In the genomic region with DNA sequence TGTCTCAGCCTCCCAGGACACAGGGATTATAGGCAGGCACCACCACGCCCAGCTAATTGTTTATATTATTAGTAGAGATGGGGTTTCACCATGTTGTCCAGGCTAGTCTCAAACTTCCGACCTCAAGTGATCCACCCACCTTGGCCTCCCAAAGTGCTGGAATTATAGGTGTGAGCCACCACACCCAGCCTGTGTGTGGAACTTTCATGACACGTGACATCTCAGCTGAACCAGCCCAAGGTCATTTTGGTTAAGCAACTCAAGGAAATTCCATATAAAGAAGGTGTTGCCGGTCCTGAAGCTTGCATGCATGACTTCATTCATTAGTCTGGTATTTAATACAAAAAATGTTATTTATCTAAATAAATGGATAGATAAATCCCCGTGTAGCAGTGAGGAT, we compare ENCODE assay signal across 27 cellular contexts.
DNase-seq lines count a peak whose midpoint lies in the region; ATAC-seq, FAIRE-seq and TF ChIP-seq lines count a peak whose summit lies in the region.
"Had no signal": no experiment of that assay in that cellular context is flagged by ENCODE, and none has a peak within 500 bp of the region (broad histone marks: within the 10 kb centered on the region; RNA-seq: fewer than 3 reads in every experiment).

No MANE protein-coding gene starts in this region.

- TF ChIP-seq CTCF in colonic mucosa (IDR thresholded peaks at IDR 0.05) (no peak), BE2C (IDR thresholded peaks at IDR 0.05; ENCODE audit: low read depth, low read length) (no peak)

- no peaks in the 10 kb centered on the region for H3K27me3 ChIP-seq in colonic mucosa
- no peaks in the 10 kb centered on the region for H3K27me3 ChIP-seq in small intestine (ENCODE audit: control insufficient read depth in 2 of 2, insufficient read depth in 2 of 2, low read length in 2 of 2)
- no peaks in the 10 kb centered on the region; the same call in 1 of the 2 replicates for H3K27me3 ChIP-seq in BE2C
- H3K27me3 ChIP-seq: BLaER1 had no signal

- H3K27ac ChIP-seq in colonic mucosa = no peak overlapping the region
- no peak overlapping the region for H3K27ac ChIP-seq in small intestine (ENCODE audit: low read depth in 1 of 2, low read length in 1 of 2)
- H3K27ac ChIP-seq: 22Rv1, A549, BLaER1 had no signal

- intact Hi-C loops in colonic mucosa (cut with DNase I) = no loop called here
- intact Hi-C loops in left colon (cut with DNase I, micrococcal nuclease) = no loop called here

- WGBS in small intestine, 3 donors = 48 to 70% (median 68%) methylated on average over 5 of the region's 5 CpGs

- no peak overlapping the region for H3K4me3 ChIP-seq in colonic mucosa
- H3K4me3 ChIP-seq in small intestine (ENCODE audit: low read depth in 1 of 2, low read length in 2 of 2) = no peak overlapping the region
- H3K4me3 ChIP-seq in BE2C (ENCODE audit: low read depth, low read length) = no peak overlapping the region
- H3K4me3 ChIP-seq: A549, BLaER1, GM12878 had no signal

- peak; percentile 69 for DNase-seq in colonic mucosa
- peak; percentile 36 to 66 for DNase-seq in left colon
- DNase-seq in small intestine = peak; percentile 65
- no peak for DNase-seq in SW 1271 (lab: John Stamatoyannopoulos, UW)
- no peak for DNase-seq in BE2C
- DNase-seq in HUDEP-2 (lab: John Stamatoyannopoulos, UW; ENCODE audit: unreplicated experiment in 76 of 76) = no peak
- DNase-seq in activated effector memory CD4-positive, alpha-beta T cell treated with Interleukin-2 at 50 U/mL for 16 hours = no peak
- DNase-seq: AML-193; C1 segment of cervical spinal cord; CD4-positive, alpha-beta memory T cell; CD4-positive, CD25-positive, alpha-beta regulatory T cell; CD8-positive, alpha-beta memory T cell; COR-L47; DMS 273 treated with DMSO at 0.1 percent for 48 hours; DMS153; DMS53; DMS79; DND-41; EL; GDM1 had no signal

- H3K4me1 ChIP-seq in colonic mucosa (no peaks in the 10 kb centered on the region), small intestine (ENCODE audit: control insufficient read depth in 2 of 2, insufficient read depth in 1 of 2, low read depth in 1 of 2, low read length in 1 of 2) (no peaks in the 10 kb centered on the region), BE2C (no peaks in the 10 kb centered on the region)
- H3K4me1 ChIP-seq: A549 had no signal

- no peak for FAIRE-seq in small intestine (lab: Jason Lieb, UNC)
- FAIRE-seq: A549, GM12878, GM12892, GM18507 had no signal

- no peaks in the 10 kb centered on the region for H3K36me3 ChIP-seq in colonic mucosa
- no peaks in the 10 kb centered on the region for H3K36me3 ChIP-seq in small intestine (ENCODE audit: control insufficient read depth in 2 of 2, insufficient read depth in 2 of 2, low read length in 2 of 2)
- H3K36me3 ChIP-seq in BE2C = no peaks in the 10 kb centered on the region
- H3K36me3 ChIP-seq: BLaER1 had no signal

- peak; percentile 48 for ATAC-seq in left colon
- ATAC-seq: A549, GM12878 had no signal

- no peak overlapping the region for H3K9ac ChIP-seq in colonic mucosa (ENCODE audit: low read depth in 2 of 2, low read length in 2 of 2)
- H3K9ac ChIP-seq: BLaER1 had no signal

- TF ChIP-seq RAD21 in Ishikawa (IDR thresholded peaks at IDR 0.05; ENCODE audit: low read depth) = no peak

- TF ChIP-seq EP300 in Ishikawa (IDR thresholded peaks at IDR 0.05; ENCODE audit: borderline replicate concordance) = no peak

- H3K9me3 ChIP-seq in colonic mucosa (no peaks in the 10 kb centered on the region), small intestine (ENCODE audit: control insufficient read depth, low read depth) (no peaks in the 10 kb centered on the region), BE2C (no peaks in the 10 kb centered on the region)
- H3K9me3 ChIP-seq: A549 had no signal

TF ChIP-seq in Ishikawa, 13 proteins besides CTCF, POLR2A, EP300 and RAD21:
- TF ChIP-seq FOXM1 (IDR thresholded peaks at IDR 0.05; ENCODE audit: borderline replicate concordance, low read depth) = no peak
- TF ChIP-seq TEAD4 (IDR thresholded peaks at IDR 0.05) = no peak
- no peak for TF ChIP-seq ZBTB7A (IDR thresholded peaks at IDR 0.05; ENCODE audit: low read depth)
- TF ChIP-seq USF1 (IDR thresholded peaks at IDR 0.05) = 0 out of 2 replicates have a peak, but pooled peaks have one; percentile 23
- TF ChIP-seq TCF12 (IDR thresholded peaks at IDR 0.05; ENCODE audit: low read depth) = no peak
- TF ChIP-seq TAF1 (IDR thresholded peaks at IDR 0.05; ENCODE audit: low read depth) = no peak
- no peak for TF ChIP-seq CEBPB (IDR thresholded peaks at IDR 0.05)
- TF ChIP-seq YY1 (IDR thresholded peaks at IDR 0.05; ENCODE audit: low read depth) = no peak

Comparison
In these comparisons a context has a peak if more than half of its experiments do, and no peak if none do; other contexts are left out.
1. DNase-seq: peak in colonic mucosa (single experiment), left colon (2 of 2) and small intestine (single experiment); none in SW 1271 (0 of 2), BE2C (single experiment), HUDEP-2 (0 of 76) and activated effector memory CD4-positive, alpha-beta T cell treated with Interleukin-2 at 50 U/mL for 16 hours (single experiment).